19 cellular contexts compared by ENCODE assay signal in the genomic region with DNA sequence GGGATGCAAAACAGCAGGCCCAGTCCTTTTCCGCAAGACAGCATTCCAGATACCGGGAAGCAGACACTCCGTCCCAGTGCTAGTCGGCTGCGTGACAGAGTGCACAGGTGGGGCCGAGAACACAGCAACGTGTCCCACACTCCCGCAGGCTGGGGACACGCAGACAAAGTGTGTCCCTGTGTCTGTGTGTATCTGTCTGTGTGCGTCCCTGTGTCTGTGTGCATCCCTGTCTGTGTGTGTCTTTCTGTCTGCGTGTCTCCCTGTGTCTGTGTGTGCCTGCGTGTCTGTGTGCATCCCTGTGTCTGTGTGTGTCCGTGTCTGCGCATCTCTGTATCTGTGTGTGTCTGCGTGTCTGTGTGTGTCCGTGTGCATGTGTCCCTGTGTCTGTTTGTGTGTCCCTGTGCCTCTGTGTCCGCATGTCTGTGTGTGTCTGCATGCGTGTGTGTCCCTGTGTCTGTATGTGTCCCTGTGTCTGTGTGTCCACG.
A peak's percentile ranks its signal among the peaks of the same experiment; 100 is the strongest.
DNase-seq lines count a peak whose midpoint lies in the region; ATAC-seq, FAIRE-seq and TF ChIP-seq lines count a peak whose summit lies in the region.
"Had no signal": no experiment of that assay in that cellular context is flagged by ENCODE, and none has a peak within 500 bp of the region (broad histone marks: within the 10 kb centered on the region; RNA-seq: fewer than 3 reads in every experiment).

No MANE protein-coding gene starts in this region.

- H3K27ac Mint-ChIP-seq in activated CD8-positive, alpha-beta memory T cell treated with anti-CD3 and anti-CD28 coated beads, Interleukin-2, amount 10 ng/mL, durations not matched to agents 7 days and 5 days, result no peak overlapping the region

- peaks cover 66% of the 10 kb centered on the region for H3K27me3 ChIP-seq in suprapubic skin

- H3K9ac ChIP-seq in kidney (ENCODE audit: low read length in 2 of 2), result no peak overlapping the region

- H3K36me3 Mint-ChIP-seq in activated CD8-positive, alpha-beta memory T cell treated with anti-CD3 and anti-CD28 coated beads, Interleukin-2, amount 10 ng/mL, durations not matched to agents 7 days and 5 days, result no peaks in the 10 kb centered on the region

- intact Hi-C loops in kidney (cut with DNase I) (no loop called here), posterior vena cava (cut with DNase I) (no loop called here)

- H3K4me3 ChIP-seq in HEK293 (ENCODE audit: low read depth, low read length) (no peak overlapping the region), kidney (ENCODE audit: low read length in 2 of 2) (no peak overlapping the region), suprapubic skin (no peak overlapping the region)
- H3K4me3 ChIP-seq: K562, PC-9 had no signal

- ATAC-seq in activated CD8-positive, alpha-beta memory T cell treated with anti-CD3 and anti-CD28 coated beads, Interleukin-2, amount 10 ng/mL, durations not matched to agents 7 days and 5 days, result no peak
- ATAC-seq: K562 had no signal

- POLR2A ChIA-PET in HEK293 (lab: Yijun Ruan, JAX), result no interaction called here

- TF ChIP-seq CTCF in HEK293 (tag by site-specific recombination; IDR thresholded peaks at IDR 0.05) (no peak), kidney (IDR thresholded peaks at IDR 0.05; ENCODE audit: borderline replicate concordance, extremely low read depth, insufficient read depth) (no peak), suprapubic skin (IDR thresholded peaks at IDR 0.05) (no peak)

- H3K4me1 Mint-ChIP-seq in activated CD8-positive, alpha-beta memory T cell treated with anti-CD3 and anti-CD28 coated beads, Interleukin-2, amount 10 ng/mL, durations not matched to agents 7 days and 5 days, result peaks cover 2% of the 10 kb centered on the region

- H3K36me3 ChIP-seq in HEK293 (ENCODE audit: control insufficient read depth in 2 of 2, insufficient read depth in 1 of 2, low read length in 2 of 2) (no peaks in the 10 kb centered on the region), kidney (ENCODE audit: control insufficient read depth in 1 of 2, insufficient read depth in 2 of 2, low read length in 2 of 2) (no peaks in the 10 kb centered on the region), suprapubic skin (no peaks in the 10 kb centered on the region)

- TF ChIP-seq EP300 in suprapubic skin (IDR thresholded peaks at IDR 0.05), result no peak

- peak; percentile 37 for DNase-seq in activated CD8-positive, alpha-beta memory T cell treated with anti-CD3 and anti-CD28 coated beads, Interleukin-2, amount 10 ng/mL, durations not matched to agents 7 days and 5 days
- DNase-seq in activated CD8-positive, alpha-beta memory T cell treated with anti-CD3 and anti-CD28 coated beads, Interleukin-2, amount 50 U/mL, for 4 hours, result no peak
- DNase-seq in kidney (peak; percentile 47), posterior vena cava (ENCODE audit: low spot score) (peak; percentile 66), suprapubic skin (ENCODE audit: low spot score in 2 of 2) (no peak), NCI-H2227 treated with DMSO at 0.1 percent for 48 hours (lab: John Stamatoyannopoulos, UW) (no peak), NCI-H226 (no peak)
- DNase-seq: C1 segment of cervical spinal cord, DMS153, EL, NCI-H1048, NCI-H1694, NCI-H2107, NCI-H69 had no signal

- H3K9me3 Mint-ChIP-seq in activated CD8-positive, alpha-beta memory T cell treated with anti-CD3 and anti-CD28 coated beads, Interleukin-2, amount 10 ng/mL, durations not matched to agents 7 days and 5 days (ENCODE audit: low read depth), result no peaks in the 10 kb centered on the region

- no peaks in the 10 kb centered on the region for H3K9me3 ChIP-seq in HEK293 (ENCODE audit: control insufficient read depth, insufficient read depth, low read depth, low read length)
- H3K9me3 ChIP-seq in kidney (ENCODE audit: control insufficient read depth in 1 of 2, low read length in 2 of 2), result no peaks in the 10 kb centered on the region
- no peaks in the 10 kb centered on the region for H3K9me3 ChIP-seq in suprapubic skin

- 82% methylated on average over 19 of the region's 19 CpGs for WGBS in suprapubic skin

- no peak for FAIRE-seq in kidney (lab: Jason Lieb, UNC)
- FAIRE-seq: A204.1, H54, K562 had no signal

- CTCF ChIA-PET in activated CD8-positive, alpha-beta memory T cell treated with anti-CD3 and anti-CD28 coated beads, Interleukin-2, amount 10 ng/mL, durations not matched to agents 7 days and 5 days (lab: Charles Lee), result no interaction called here
- CTCF ChIA-PET in HEK293 (lab: Yijun Ruan, JAX), result no interaction called here

- no peak for TF ChIP-seq POLR2A in suprapubic skin (IDR thresholded peaks at IDR 0.05)

- H3K27ac ChIP-seq in HEK293 (ENCODE audit: extremely low read depth, low read depth, low read length) (no peak overlapping the region), kidney (ENCODE audit: low read depth in 2 of 2, low read length in 2 of 2) (no peak overlapping the region), suprapubic skin (no peak overlapping the region)
- H3K27ac ChIP-seq: PC-9 had no signal

- H3K27me3 Mint-ChIP-seq in activated CD8-positive, alpha-beta memory T cell treated with anti-CD3 and anti-CD28 coated beads, Interleukin-2, amount 10 ng/mL, durations not matched to agents 7 days and 5 days, result peaks cover 39% of the 10 kb centered on the region

- H3K4me3 Mint-ChIP-seq in activated CD8-positive, alpha-beta memory T cell treated with anti-CD3 and anti-CD28 coated beads, Interleukin-2, amount 10 ng/mL, durations not matched to agents 7 days and 5 days, result no peak overlapping the region

- H3K4me1 ChIP-seq in HEK293 (ENCODE audit: control insufficient read depth, insufficient read depth, low read length), result no peaks in the 10 kb centered on the region; the same call in 1 of the 2 replicates
- peaks cover 0 to 2% of the 10 kb centered on the region in 2 donors for H3K4me1 ChIP-seq in kidney (ENCODE audit: control insufficient read depth in 1 of 2, insufficient read depth in 1 of 2, low read depth in 1 of 2, low read length in 2 of 2)
- peaks cover 13% of the 10 kb centered on the region for H3K4me1 ChIP-seq in suprapubic skin

TF ChIP-seq in HEK293, 187 proteins besides CTCF, POLR2A, EP300 and RAD21:
- TF ChIP-seq GLI4 (tag by site-specific recombination; IDR thresholded peaks at IDR 0.05) (0 out of 2 replicates have a peak, but pooled peaks have one; percentile 56), ZNF140 (tag by site-specific recombination; IDR thresholded peaks at IDR 0.05) (no peak), ZNF202 (tag by site-specific recombination; IDR thresholded peaks at IDR 0.05; ENCODE audit: borderline replicate concordance) (no peak), YY2 (tag by site-specific recombination; IDR thresholded peaks at IDR 0.05) (0 out of 2 replicates have a peak, but pooled peaks have one; percentile 5), SALL2 (tag by site-specific recombination; IDR thresholded peaks at IDR 0.05; ENCODE audit: borderline replicate concordance) (0 out of 2 replicates have a peak, but pooled peaks have one; percentile 65), ZNF274 (IDR thresholded peaks at IDR 0.05; ENCODE audit: low read length) (no peak), ZNF274 (tag by site-specific recombination; IDR thresholded peaks at IDR 0.05; ENCODE audit: borderline replicate concordance) (0 out of 2 replicates have a peak, but pooled peaks have one; percentile 49)

Comparison
In these comparisons a context has a peak if more than half of its experiments do, and no peak if none do; other contexts are left out.
1. DNase-seq: peak in activated CD8-positive, alpha-beta memory T cell treated with anti-CD3 and anti-CD28 coated beads, Interleukin-2, amount 10 ng/mL, durations not matched to agents 7 days and 5 days (single experiment), kidney (single experiment) and posterior vena cava (single experiment); none in activated CD8-positive, alpha-beta memory T cell treated with anti-CD3 and anti-CD28 coated beads, Interleukin-2, amount 50 U/mL, for 4 hours (single experiment), suprapubic skin (0 of 2), NCI-H2227 treated with DMSO at 0.1 percent for 48 hours (single experiment) and NCI-H226 (single experiment).